ENCODE assay signal across 1 cellular context in the genomic region with DNA sequence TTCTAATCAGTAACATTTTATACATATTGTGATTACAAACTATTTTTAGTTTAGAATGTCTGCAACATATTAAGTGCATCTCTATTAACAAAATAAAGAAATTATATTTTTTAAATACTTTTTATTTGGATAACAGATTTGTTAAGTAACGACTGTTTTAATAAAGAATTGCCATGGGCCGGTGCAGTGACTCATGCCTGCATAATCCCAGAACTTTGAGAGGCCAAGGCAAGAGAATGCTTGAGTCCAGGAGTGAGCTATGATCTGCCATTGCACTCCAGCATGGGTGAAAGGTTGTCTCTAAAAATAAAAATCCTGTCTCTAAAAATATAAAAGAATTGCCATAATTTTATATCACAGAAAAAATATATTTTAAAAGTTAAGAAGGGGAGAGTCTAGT.
A peak's percentile ranks its signal among the peaks of the same experiment; 100 is the strongest.
TF ChIP-seq lines count a peak whose summit lies in the region.

No MANE protein-coding gene starts in this region.

TF ChIP-seq in IMR-90, 13 proteins besides CTCF, POLR2A, EP300 and RAD21:
- no peak for TF ChIP-seq NFE2L2 (IDR thresholded peaks at IDR 0.05; ENCODE audit: low read depth, low read length)
- TF ChIP-seq FOS (IDR thresholded peaks at IDR 0.05; ENCODE audit: low read depth, low read length): peak; percentile 60; the same call in 1 of the 2 replicates
